8 cellular contexts compared by ENCODE assay signal in genomic region chr9:76651114-76651697, GRCh38.
DNase-seq lines count a peak whose midpoint lies in the region; ATAC-seq lines count a peak whose summit lies in the region.

No MANE protein-coding gene starts in this region.

- H3K9me3 Mint-ChIP-seq in CD4-positive, alpha-beta memory T cell, result peaks cover 0 to 1% (median 0%) of the 10 kb centered on the region in 8 donors
- H3K9me3 Mint-ChIP-seq in activated naive CD8-positive, alpha-beta T cell treated with anti-CD3 and anti-CD28 coated beads for 36 hours, result no peaks in the 10 kb centered on the region
- no peaks in the 10 kb centered on the region for H3K9me3 Mint-ChIP-seq in naive B cell
- no peaks in the 10 kb centered on the region for H3K9me3 Mint-ChIP-seq in activated T-helper 2 cell treated with anti-CD3 and anti-CD28 coated beads, Interferon-gamma antibody, Interleukin-2, Interleukin-4, amounts not matched to agents 10 μg/mL and 5 μg/mL and 100 μg/mL, durations not matched to agents 14 hours and 24 hours and 36 hours

- peaks cover 21 to 39% (median 30%) of the 10 kb centered on the region in 4 donors for H3K4me1 Mint-ChIP-seq in CD4-positive, alpha-beta memory T cell
- peaks cover 38% of the 10 kb centered on the region for H3K4me1 Mint-ChIP-seq in activated naive CD8-positive, alpha-beta T cell treated with anti-CD3 and anti-CD28 coated beads for 36 hours
- H3K4me1 Mint-ChIP-seq in naive B cell, result peaks cover 35 to 48% (median 47%) of the 10 kb centered on the region in 3 donors
- peaks cover 48% of the 10 kb centered on the region for H3K4me1 Mint-ChIP-seq in activated T-helper 2 cell treated with anti-CD3 and anti-CD28 coated beads, Interferon-gamma antibody, Interleukin-2, Interleukin-4, amounts not matched to agents 10 μg/mL and 5 μg/mL and 100 μg/mL, durations not matched to agents 14 hours and 24 hours and 36 hours (ENCODE audit: low read depth)

- no peaks in the 10 kb centered on the region for H3K36me3 Mint-ChIP-seq in CD4-positive, alpha-beta memory T cell
- no peaks in the 10 kb centered on the region for H3K36me3 Mint-ChIP-seq in activated naive CD8-positive, alpha-beta T cell treated with anti-CD3 and anti-CD28 coated beads for 36 hours
- H3K36me3 Mint-ChIP-seq in naive B cell, result no peaks in the 10 kb centered on the region
- no peaks in the 10 kb centered on the region for H3K36me3 Mint-ChIP-seq in activated T-helper 2 cell treated with anti-CD3 and anti-CD28 coated beads, Interferon-gamma antibody, Interleukin-2, Interleukin-4, amounts not matched to agents 10 μg/mL and 5 μg/mL and 100 μg/mL, durations not matched to agents 14 hours and 24 hours and 36 hours (ENCODE audit: low read depth)

- intact Hi-C loops in CD4-positive, alpha-beta memory T cell (cut with micrococcal nuclease), result no loop called here
- intact Hi-C loops in activated T-helper 2 cell treated with anti-CD3 and anti-CD28 coated beads, Interferon-gamma antibody, Interleukin-2, Interleukin-4, amounts not matched to agents 10 μg/mL and 5 μg/mL and 100 μg/mL, durations not matched to agents 14 hours and 24 hours and 36 hours (cut with micrococcal nuclease), result no loop called here

- H3K27me3 Mint-ChIP-seq in CD4-positive, alpha-beta memory T cell, result no peaks in the 10 kb centered on the region
- H3K27me3 Mint-ChIP-seq in activated naive CD8-positive, alpha-beta T cell treated with anti-CD3 and anti-CD28 coated beads for 36 hours, result no peaks in the 10 kb centered on the region
- no peaks in the 10 kb centered on the region for H3K27me3 Mint-ChIP-seq in naive B cell
- no peaks in the 10 kb centered on the region for H3K27me3 Mint-ChIP-seq in activated T-helper 2 cell treated with anti-CD3 and anti-CD28 coated beads, Interferon-gamma antibody, Interleukin-2, Interleukin-4, amounts not matched to agents 10 μg/mL and 5 μg/mL and 100 μg/mL, durations not matched to agents 14 hours and 24 hours and 36 hours (ENCODE audit: low read depth)

- POLR2A ChIA-PET in CD4-positive, alpha-beta memory T cell (lab: Charles Lee; ENCODE audit: partially characterized antibody), result interaction anchor here (0.7 to 1.6 kb wide), 6 partner anchors 14 to 258 kb away, joined by 3 to 4 read pairs (median 4); partner anchors contain the start of gene GCNT1

- no peak overlapping the region for H3K27ac ChIP-seq in CD4-positive, alpha-beta memory T cell (ENCODE audit: low read depth, low read length)

- no peaks in the 10 kb centered on the region for H3K9me3 ChIP-seq in CD4-positive, alpha-beta memory T cell (ENCODE audit: control insufficient read depth in 1 of 2, low read length in 2 of 2)

- DNase-seq in CD4-positive, alpha-beta memory T cell, result peak in 2 of 5 donors; percentile 10 to 22
- DNase-seq in activated naive CD8-positive, alpha-beta T cell treated with anti-CD3 and anti-CD28 coated beads for 36 hours, result no peak
- DNase-seq in naive B cell (peak; percentile 12), SW480 (ENCODE audit: low spot score) (no peak), NCI-H2081 (lab: John Stamatoyannopoulos, UW) (no peak), ureter (ENCODE audit: low spot score) (no peak)
- DNase-seq in activated T-helper 2 cell treated with anti-CD3 and anti-CD28 coated beads, Interferon-gamma antibody, Interleukin-2, Interleukin-4, amounts not matched to agents 10 μg/mL and 5 μg/mL and 100 μg/mL, durations not matched to agents 14 hours and 24 hours and 36 hours (ENCODE audit: low spot score), result no peak

- H3K27ac Mint-ChIP-seq in CD4-positive, alpha-beta memory T cell, result peak overlapping the region; percentile 5 to 89 (median 75)
- H3K27ac Mint-ChIP-seq in activated naive CD8-positive, alpha-beta T cell treated with anti-CD3 and anti-CD28 coated beads for 36 hours, result peak overlapping the region; percentile 34
- peak overlapping the region in 5 of 6 donors; percentile 1 to 93 (median 71) for H3K27ac Mint-ChIP-seq in naive B cell
- H3K27ac Mint-ChIP-seq in activated T-helper 2 cell treated with anti-CD3 and anti-CD28 coated beads, Interferon-gamma antibody, Interleukin-2, Interleukin-4, amounts not matched to agents 10 μg/mL and 5 μg/mL and 100 μg/mL, durations not matched to agents 14 hours and 24 hours and 36 hours, result no peak overlapping the region

- H3K36me3 ChIP-seq in CD4-positive, alpha-beta memory T cell (ENCODE audit: insufficient read depth, low read length), result no peaks in the 10 kb centered on the region

- no peaks in the 10 kb centered on the region for H3K27me3 ChIP-seq in CD4-positive, alpha-beta memory T cell (ENCODE audit: insufficient read depth, low read length)

- peak overlapping the region; percentile 69 to 90 (median 78) for H3K4me3 Mint-ChIP-seq in CD4-positive, alpha-beta memory T cell
- H3K4me3 Mint-ChIP-seq in activated naive CD8-positive, alpha-beta T cell treated with anti-CD3 and anti-CD28 coated beads for 36 hours, result peak overlapping the region; percentile 59
- peak overlapping the region; percentile 76 to 86 (median 80) for H3K4me3 Mint-ChIP-seq in naive B cell
- no peak overlapping the region for H3K4me3 Mint-ChIP-seq in activated T-helper 2 cell treated with anti-CD3 and anti-CD28 coated beads, Interferon-gamma antibody, Interleukin-2, Interleukin-4, amounts not matched to agents 10 μg/mL and 5 μg/mL and 100 μg/mL, durations not matched to agents 14 hours and 24 hours and 36 hours (ENCODE audit: low read depth)

- H3K4me3 ChIP-seq in CD4-positive, alpha-beta memory T cell (ENCODE audit: low read length in 2 of 2), result peak overlapping the region; percentile 14 to 23

- H3K4me1 ChIP-seq in CD4-positive, alpha-beta memory T cell (ENCODE audit: insufficient read depth, low read length), result peaks cover 25% of the 10 kb centered on the region

- CTCF ChIA-PET in CD4-positive, alpha-beta memory T cell (lab: Charles Lee; ENCODE audit: partially characterized antibody), result interaction anchor here (0.6 to 2.7 kb wide), 4 partner anchors 9 to 202 kb away, joined by 3 to 10 read pairs (median 4); partner anchors contain the start of gene GCNT1

- ATAC-seq in HG02798 (IDR thresholded peaks at IDR 0.05; ENCODE audit: poor library complexity, unreplicated experiment), result peak; percentile 53
- ATAC-seq in naive B cell (ENCODE audit: low read depth in 2 of 2), result peak; percentile 65 to 75
